Comparison of ENCODE assay signal across 1 cellular context in the genomic region with DNA sequence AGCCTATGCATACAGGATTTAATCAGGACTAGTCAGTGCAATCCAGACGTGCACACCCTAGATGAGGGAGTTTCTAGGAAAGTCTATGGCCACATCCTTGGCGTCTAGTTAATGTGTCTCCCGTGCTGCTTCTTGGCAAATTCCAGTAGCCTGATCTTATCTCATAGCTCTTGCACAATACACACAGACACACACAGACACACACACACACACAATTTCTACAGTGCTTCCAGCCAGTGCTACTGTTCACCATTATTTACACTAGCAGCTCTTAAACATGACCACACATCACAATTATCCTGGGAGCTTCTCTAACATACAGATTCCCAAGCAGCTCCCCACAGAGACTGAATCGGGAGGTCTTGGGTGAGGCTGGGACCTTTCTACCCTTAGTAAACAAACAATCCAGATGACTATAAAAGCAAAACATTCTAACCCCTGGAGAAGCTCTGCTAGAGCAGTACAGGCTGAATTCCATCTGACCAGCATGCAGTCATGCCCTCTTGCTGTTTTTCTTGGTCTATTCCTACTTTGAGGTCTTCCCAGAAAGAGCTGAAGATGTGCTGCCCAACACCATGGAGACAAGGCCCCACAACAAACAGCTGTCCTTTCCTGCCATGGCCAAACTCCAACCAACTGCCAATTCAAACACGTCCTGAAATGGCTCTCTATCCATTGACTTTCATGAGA.
TF ChIP-seq lines count a peak whose summit lies in the region.

No MANE protein-coding gene starts in this region.

TF ChIP-seq in HepG2, 621 proteins besides CTCF, POLR2A, EP300 and RAD21 (continued from another document and continues in another):
- TF ChIP-seq, protein P1, sequence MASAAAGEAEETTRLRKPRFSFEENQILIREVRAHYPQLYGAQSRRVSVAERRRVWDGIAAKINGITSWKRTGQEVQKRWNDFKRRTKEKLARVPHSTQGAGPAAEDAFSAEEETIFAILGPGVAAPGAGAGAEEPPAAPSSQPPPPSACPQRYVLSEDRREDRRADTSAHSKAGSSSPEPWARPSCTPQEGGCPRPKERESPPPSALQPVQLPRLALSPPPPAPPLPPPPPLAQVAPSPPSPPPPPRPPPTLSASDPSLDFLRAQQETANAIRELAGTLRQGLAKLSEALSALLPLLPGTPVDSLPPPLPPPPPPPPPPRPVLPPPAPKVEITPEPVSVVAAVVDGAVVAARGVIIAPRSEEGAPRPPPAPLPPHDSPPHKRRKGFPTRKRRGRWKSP (CRISPR knock-in tag; IDR thresholded peaks at IDR 0.05), result peak; percentile 60; the same call in 1 of the 2 replicates
- TF ChIP-seq ZNF329 (CRISPR knock-in tag; IDR thresholded peaks at IDR 0.05; ENCODE audit: low read depth) (no peak), ZNF709 (CRISPR knock-in tag; IDR thresholded peaks at IDR 0.05) (no peak), JUNB (CRISPR knock-in tag; IDR thresholded peaks at IDR 0.05; ENCODE audit: borderline replicate concordance) (no peak), SNRNP70 (IDR thresholded peaks at IDR 0.05; ENCODE audit: low read depth, low read length) (no peak), MYNN (CRISPR knock-in tag; IDR thresholded peaks at IDR 0.05; ENCODE audit: low read depth) (no peak), ZSCAN21 (CRISPR knock-in tag; IDR thresholded peaks at IDR 0.05; ENCODE audit: borderline replicate concordance) (0 out of 2 replicates have a peak, but pooled peaks have one; percentile 18), DPF2 (CRISPR knock-in tag; IDR thresholded peaks at IDR 0.05; ENCODE audit: borderline replicate concordance, low read depth) (peak; percentile 26; the same call in 1 of the 2 replicates), KLF11 (CRISPR knock-in tag; IDR thresholded peaks at IDR 0.05) (no peak), NFKBIZ (CRISPR knock-in tag; IDR thresholded peaks at IDR 0.05) (peak; percentile 51; the same call in 1 of the 2 replicates), ETV5 (CRISPR knock-in tag; IDR thresholded peaks at IDR 0.05; ENCODE audit: borderline replicate concordance) (no peak; the same call in 1 of the 2 replicates), ZNF724P (CRISPR knock-in tag; IDR thresholded peaks at IDR 0.05; ENCODE audit: borderline replicate concordance) (0 out of 2 replicates have a peak, but pooled peaks have one; percentile 44), ZBTB7B (CRISPR knock-in tag; IDR thresholded peaks at IDR 0.05) (0 out of 2 replicates have a peak, but pooled peaks have one; percentile 40), ELF3 (CRISPR knock-in tag; IDR thresholded peaks at IDR 0.05) (peak; percentile 8; the same call in 1 of the 2 replicates), DMAP1 (CRISPR knock-in tag; IDR thresholded peaks at IDR 0.05) (peak; percentile 25; the same call in 1 of the 2 replicates), RARA (CRISPR knock-in tag; IDR thresholded peaks at IDR 0.05) (peak; percentile 72), GATA4 (IDR thresholded peaks at IDR 0.05; ENCODE audit: borderline replicate concordance, low read depth) (peak; percentile 76; the same call in 1 of the 2 replicates), SOX13 (IDR thresholded peaks at IDR 0.05) (0 out of 2 replicates have a peak, but pooled peaks have one; percentile 52), SOX13 (CRISPR knock-in tag; conservative IDR thresholded peaks at IDR 0.05 in 1 of 2, IDR thresholded peaks at IDR 0.05 in 1 of 2) (peak in 1 of 2 experiments; percentile 78; a peak in 2 of 4 replicates), EED (CRISPR knock-in tag; IDR thresholded peaks at IDR 0.05) (no peak), SKI (IDR thresholded peaks at IDR 0.05; ENCODE audit: partially characterized antibody) (peak; percentile 77), ZNF614 (CRISPR knock-in tag; IDR thresholded peaks at IDR 0.05; ENCODE audit: borderline replicate concordance) (0 out of 2 replicates have a peak, but pooled peaks have one; percentile 57), REL (CRISPR knock-in tag; conservative IDR thresholded peaks at IDR 0.05) (no peak), ZNF33B (CRISPR knock-in tag; IDR thresholded peaks at IDR 0.05) (no peak), EHMT2 (IDR thresholded peaks at IDR 0.05; ENCODE audit: borderline replicate concordance, low read depth, low read length) (peak; percentile 88), CHD4 (IDR thresholded peaks at IDR 0.05; ENCODE audit: borderline replicate concordance, low read length) (no peak), ZNF839 (CRISPR knock-in tag; IDR thresholded peaks at IDR 0.05; ENCODE audit: borderline replicate concordance) (no peak), ISL2 (CRISPR knock-in tag; IDR thresholded peaks at IDR 0.05) (peak; percentile 88), ZNF605 (CRISPR knock-in tag; IDR thresholded peaks at IDR 0.05) (peak; percentile 46; the same call in 1 of the 2 replicates)
- TF ChIP-seq, protein P2, sequence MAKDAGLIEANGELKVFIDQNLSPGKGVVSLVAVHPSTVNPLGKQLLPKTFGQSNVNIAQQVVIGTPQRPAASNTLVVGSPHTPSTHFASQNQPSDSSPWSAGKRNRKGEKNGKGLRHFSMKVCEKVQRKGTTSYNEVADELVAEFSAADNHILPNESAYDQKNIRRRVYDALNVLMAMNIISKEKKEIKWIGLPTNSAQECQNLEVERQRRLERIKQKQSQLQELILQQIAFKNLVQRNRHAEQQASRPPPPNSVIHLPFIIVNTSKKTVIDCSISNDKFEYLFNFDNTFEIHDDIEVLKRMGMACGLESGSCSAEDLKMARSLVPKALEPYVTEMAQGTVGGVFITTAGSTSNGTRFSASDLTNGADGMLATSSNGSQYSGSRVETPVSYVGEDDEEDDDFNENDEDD (CRISPR knock-in tag; IDR thresholded peaks at IDR 0.05; ENCODE audit: borderline replicate concordance), result peak; percentile 20; the same call in 1 of the 2 replicates
- TF ChIP-seq, protein P3, sequence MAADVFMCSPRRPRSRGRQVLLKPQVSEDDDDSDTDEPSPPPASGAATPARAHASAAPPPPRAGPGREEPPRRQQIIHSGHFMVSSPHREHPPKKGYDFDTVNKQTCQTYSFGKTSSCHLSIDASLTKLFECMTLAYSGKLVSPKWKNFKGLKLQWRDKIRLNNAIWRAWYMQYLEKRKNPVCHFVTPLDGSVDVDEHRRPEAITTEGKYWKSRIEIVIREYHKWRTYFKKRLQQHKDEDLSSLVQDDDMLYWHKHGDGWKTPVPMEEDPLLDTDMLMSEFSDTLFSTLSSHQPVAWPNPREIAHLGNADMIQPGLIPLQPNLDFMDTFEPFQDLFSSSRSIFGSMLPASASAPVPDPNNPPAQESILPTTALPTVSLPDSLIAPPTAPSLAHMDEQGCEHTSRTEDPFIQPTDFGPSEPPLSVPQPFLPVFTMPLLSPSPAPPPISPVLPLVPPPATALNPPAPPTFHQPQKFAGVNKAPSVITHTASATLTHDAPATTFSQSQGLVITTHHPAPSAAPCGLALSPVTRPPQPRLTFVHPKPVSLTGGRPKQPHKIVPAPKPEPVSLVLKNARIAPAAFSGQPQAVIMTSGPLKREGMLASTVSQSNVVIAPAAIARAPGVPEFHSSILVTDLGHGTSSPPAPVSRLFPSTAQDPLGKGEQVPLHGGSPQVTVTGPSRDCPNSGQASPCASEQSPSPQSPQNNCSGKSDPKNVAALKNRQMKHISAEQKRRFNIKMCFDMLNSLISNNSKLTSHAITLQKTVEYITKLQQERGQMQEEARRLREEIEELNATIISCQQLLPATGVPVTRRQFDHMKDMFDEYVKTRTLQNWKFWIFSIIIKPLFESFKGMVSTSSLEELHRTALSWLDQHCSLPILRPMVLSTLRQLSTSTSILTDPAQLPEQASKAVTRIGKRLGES (CRISPR knock-in tag; IDR thresholded peaks at IDR 0.05; ENCODE audit: borderline replicate concordance), result no peak
- TF ChIP-seq, protein P4, sequence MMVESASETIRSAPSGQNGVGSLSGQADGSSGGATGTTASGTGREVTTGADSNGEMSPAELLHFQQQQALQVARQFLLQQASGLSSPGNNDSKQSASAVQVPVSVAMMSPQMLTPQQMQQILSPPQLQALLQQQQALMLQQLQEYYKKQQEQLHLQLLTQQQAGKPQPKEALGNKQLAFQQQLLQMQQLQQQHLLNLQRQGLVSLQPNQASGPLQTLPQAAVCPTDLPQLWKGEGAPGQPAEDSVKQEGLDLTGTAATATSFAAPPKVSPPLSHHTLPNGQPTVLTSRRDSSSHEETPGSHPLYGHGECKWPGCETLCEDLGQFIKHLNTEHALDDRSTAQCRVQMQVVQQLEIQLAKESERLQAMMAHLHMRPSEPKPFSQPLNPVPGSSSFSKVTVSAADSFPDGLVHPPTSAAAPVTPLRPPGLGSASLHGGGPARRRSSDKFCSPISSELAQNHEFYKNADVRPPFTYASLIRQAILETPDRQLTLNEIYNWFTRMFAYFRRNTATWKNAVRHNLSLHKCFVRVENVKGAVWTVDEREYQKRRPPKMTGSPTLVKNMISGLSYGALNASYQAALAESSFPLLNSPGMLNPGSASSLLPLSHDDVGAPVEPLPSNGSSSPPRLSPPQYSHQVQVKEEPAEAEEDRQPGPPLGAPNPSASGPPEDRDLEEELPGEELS (CRISPR knock-in tag; IDR thresholded peaks at IDR 0.05), result peak; percentile 84
- TF ChIP-seq, protein P5, sequence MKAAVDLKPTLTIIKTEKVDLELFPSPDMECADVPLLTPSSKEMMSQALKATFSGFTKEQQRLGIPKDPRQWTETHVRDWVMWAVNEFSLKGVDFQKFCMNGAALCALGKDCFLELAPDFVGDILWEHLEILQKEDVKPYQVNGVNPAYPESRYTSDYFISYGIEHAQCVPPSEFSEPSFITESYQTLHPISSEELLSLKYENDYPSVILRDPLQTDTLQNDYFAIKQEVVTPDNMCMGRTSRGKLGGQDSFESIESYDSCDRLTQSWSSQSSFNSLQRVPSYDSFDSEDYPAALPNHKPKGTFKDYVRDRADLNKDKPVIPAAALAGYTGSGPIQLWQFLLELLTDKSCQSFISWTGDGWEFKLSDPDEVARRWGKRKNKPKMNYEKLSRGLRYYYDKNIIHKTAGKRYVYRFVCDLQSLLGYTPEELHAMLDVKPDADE (CRISPR knock-in tag; IDR thresholded peaks at IDR 0.05), result no peak
- TF ChIP-seq, protein P6, sequence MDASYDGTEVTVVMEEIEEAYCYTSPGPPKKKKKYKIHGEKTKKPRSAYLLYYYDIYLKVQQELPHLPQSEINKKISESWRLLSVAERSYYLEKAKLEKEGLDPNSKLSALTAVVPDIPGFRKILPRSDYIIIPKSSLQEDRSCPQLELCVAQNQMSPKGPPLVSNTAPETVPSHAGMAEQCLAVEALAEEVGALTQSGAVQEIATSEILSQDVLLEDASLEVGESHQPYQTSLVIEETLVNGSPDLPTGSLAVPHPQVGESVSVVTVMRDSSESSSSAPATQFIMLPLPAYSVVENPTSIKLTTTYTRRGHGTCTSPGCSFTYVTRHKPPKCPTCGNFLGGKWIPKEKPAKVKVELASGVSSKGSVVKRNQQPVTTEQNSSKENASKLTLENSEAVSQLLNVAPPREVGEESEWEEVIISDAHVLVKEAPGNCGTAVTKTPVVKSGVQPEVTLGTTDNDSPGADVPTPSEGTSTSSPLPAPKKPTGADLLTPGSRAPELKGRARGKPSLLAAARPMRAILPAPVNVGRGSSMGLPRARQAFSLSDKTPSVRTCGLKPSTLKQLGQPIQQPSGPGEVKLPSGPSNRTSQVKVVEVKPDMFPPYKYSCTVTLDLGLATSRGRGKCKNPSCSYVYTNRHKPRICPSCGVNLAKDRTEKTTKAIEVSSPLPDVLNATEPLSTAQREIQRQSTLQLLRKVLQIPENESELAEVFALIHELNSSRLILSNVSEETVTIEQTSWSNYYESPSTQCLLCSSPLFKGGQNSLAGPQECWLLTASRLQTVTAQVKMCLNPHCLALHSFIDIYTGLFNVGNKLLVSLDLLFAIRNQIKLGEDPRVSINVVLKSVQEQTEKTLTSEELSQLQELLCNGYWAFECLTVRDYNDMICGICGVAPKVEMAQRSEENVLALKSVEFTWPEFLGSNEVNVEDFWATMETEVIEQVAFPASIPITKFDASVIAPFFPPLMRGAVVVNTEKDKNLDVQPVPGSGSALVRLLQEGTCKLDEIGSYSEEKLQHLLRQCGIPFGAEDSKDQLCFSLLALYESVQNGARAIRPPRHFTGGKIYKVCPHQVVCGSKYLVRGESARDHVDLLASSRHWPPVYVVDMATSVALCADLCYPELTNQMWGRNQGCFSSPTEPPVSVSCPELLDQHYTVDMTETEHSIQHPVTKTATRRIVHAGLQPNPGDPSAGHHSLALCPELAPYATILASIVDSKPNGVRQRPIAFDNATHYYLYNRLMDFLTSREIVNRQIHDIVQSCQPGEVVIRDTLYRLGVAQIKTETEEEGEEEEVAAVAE (CRISPR knock-in tag; IDR thresholded peaks at IDR 0.05; ENCODE audit: borderline replicate concordance), result peak; percentile 50; the same call in 1 of the 2 replicates
- TF ChIP-seq, protein P7, sequence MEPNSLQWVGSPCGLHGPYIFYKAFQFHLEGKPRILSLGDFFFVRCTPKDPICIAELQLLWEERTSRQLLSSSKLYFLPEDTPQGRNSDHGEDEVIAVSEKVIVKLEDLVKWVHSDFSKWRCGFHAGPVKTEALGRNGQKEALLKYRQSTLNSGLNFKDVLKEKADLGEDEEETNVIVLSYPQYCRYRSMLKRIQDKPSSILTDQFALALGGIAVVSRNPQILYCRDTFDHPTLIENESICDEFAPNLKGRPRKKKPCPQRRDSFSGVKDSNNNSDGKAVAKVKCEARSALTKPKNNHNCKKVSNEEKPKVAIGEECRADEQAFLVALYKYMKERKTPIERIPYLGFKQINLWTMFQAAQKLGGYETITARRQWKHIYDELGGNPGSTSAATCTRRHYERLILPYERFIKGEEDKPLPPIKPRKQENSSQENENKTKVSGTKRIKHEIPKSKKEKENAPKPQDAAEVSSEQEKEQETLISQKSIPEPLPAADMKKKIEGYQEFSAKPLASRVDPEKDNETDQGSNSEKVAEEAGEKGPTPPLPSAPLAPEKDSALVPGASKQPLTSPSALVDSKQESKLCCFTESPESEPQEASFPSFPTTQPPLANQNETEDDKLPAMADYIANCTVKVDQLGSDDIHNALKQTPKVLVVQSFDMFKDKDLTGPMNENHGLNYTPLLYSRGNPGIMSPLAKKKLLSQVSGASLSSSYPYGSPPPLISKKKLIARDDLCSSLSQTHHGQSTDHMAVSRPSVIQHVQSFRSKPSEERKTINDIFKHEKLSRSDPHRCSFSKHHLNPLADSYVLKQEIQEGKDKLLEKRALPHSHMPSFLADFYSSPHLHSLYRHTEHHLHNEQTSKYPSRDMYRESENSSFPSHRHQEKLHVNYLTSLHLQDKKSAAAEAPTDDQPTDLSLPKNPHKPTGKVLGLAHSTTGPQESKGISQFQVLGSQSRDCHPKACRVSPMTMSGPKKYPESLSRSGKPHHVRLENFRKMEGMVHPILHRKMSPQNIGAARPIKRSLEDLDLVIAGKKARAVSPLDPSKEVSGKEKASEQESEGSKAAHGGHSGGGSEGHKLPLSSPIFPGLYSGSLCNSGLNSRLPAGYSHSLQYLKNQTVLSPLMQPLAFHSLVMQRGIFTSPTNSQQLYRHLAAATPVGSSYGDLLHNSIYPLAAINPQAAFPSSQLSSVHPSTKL (CRISPR knock-in tag; IDR thresholded peaks at IDR 0.05), result peak; percentile 86
- TF ChIP-seq, protein P8, sequence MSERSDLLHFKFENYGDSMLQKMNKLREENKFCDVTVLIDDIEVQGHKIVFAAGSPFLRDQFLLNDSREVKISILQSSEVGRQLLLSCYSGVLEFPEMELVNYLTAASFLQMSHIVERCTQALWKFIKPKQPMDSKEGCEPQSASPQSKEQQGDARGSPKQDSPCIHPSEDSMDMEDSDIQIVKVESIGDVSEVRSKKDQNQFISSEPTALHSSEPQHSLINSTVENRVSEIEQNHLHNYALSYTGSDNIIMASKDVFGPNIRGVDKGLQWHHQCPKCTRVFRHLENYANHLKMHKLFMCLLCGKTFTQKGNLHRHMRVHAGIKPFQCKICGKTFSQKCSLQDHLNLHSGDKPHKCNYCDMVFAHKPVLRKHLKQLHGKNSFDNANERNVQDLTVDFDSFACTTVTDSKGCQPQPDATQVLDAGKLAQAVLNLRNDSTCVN (CRISPR knock-in tag; IDR thresholded peaks at IDR 0.05; ENCODE audit: borderline replicate concordance), result peak; percentile 84; the same call in 1 of the 2 replicates
